ENCODE assay signal across 15 cellular contexts in the genomic region with DNA sequence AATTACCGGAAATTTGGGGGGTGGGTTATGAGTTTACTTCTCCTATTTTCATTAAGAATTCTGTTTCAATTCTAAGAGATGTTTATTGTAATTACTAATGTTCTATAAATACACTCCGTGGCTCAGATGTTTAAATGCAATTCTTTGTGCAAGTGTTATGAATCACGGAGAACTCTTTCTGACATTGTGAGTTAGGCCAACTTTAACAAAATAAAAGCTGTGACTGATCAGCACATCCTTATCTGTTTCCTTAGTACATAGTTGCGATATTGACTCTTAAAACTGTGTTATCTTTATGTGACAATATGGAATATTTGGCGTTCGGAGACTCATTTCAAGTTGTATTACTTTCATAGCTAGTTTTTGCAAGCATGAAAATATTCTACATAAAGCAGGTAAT. TPM values are rescaled to one million over a fixed set of nuclear protein-coding genes. Genes with fewer than 3 reads are reported as not detected.
DNase-seq lines count a peak whose midpoint lies in the region; ATAC-seq and TF ChIP-seq lines count a peak whose summit lies in the region.
"Had no signal": no experiment of that assay in that cellular context is flagged by ENCODE, and none has a peak within 500 bp of the region (broad histone marks: within the 10 kb centered on the region; RNA-seq: fewer than 3 reads in every experiment).

No MANE protein-coding gene starts in this region.

- H3K9ac ChIP-seq in SK-N-SH = no peak overlapping the region

- no peaks in the 10 kb centered on the region for H3K79me2 ChIP-seq in SK-N-SH (ENCODE audit: insufficient read depth)
- no peaks in the 10 kb centered on the region for H3K79me2 ChIP-seq in OCI-LY7 (ENCODE audit: insufficient read depth, low read depth, low read length)

- H3K4me2 ChIP-seq in SK-N-SH (peak overlapping the region; percentile 58), OCI-LY7 (ENCODE audit: low read length) (no peak overlapping the region)

- WGBS in SK-N-SH (ENCODE audit: low lambda C conversion rate) = under 1% methylated on average over 6 of the region's 6 CpGs

- peaks cover 7% of the 10 kb centered on the region for H3K4me1 Mint-ChIP-seq in endothelial cell (ENCODE audit: unreplicated experiment)
- peaks cover 31% of the 10 kb centered on the region for H3K4me1 Mint-ChIP-seq in mesothelial cell of epicardium
- H3K4me1 Mint-ChIP-seq: stimulated activated naive B cell treated with anti-CD40 and anti-IgM and Interleukin-4, amounts not matched to agents 10 μg/mL and 1 μg/mL and 100 μg/mL, for 72 hours had no signal

- no TSS peak for BruUV-seq in OCI-LY7 (replicated peaks; lab: Mats Ljungman, UMichigan)

- H3K4me1 ChIP-seq in SK-N-SH (ENCODE audit: control insufficient read depth in 1 of 2, insufficient read depth in 2 of 2, low read depth in 1 of 2, low read length in 1 of 2) (no peaks in the 10 kb centered on the region), tibial artery (peaks cover 0 to 4% (median 2%) of the 10 kb centered on the region in 4 donors), OCI-LY7 (ENCODE audit: insufficient read depth, low read length, poor library complexity, severe bottlenecking) (no peaks in the 10 kb centered on the region)

- CTCF ChIA-PET in SK-N-SH (lab: Yijun Ruan, JAX) (no interaction called here), OCI-LY7 (lab: Charles Lee; ENCODE audit: unreplicated experiment) (no interaction called here)

- H3K4me3 Mint-ChIP-seq in endothelial cell (ENCODE audit: unreplicated experiment) = peak overlapping the region; percentile 96
- peak overlapping the region; percentile 66 for H3K4me3 Mint-ChIP-seq in mesothelial cell of epicardium
- H3K4me3 Mint-ChIP-seq: stimulated activated naive B cell treated with anti-CD40 and anti-IgM and Interleukin-4, amounts not matched to agents 10 μg/mL and 1 μg/mL and 100 μg/mL, for 72 hours had no signal

- intact Hi-C loops in tibial artery (cut with DNase I; ENCODE audit: low total_unique reads) = no loop called here
- intact Hi-C loops in OCI-LY7 (cut with micrococcal nuclease; ENCODE audit: unreplicated experiment) = no loop called here

- no peak for TF ChIP-seq CTCF in SK-N-SH (IDR thresholded peaks at IDR 0.05)
- no peak for TF ChIP-seq CTCF in endothelial cell (IDR thresholded peaks at IDR 0.05; ENCODE audit: unreplicated experiment)
- TF ChIP-seq CTCF in mesothelial cell of epicardium (IDR thresholded peaks at IDR 0.05; ENCODE audit: unreplicated experiment) = no peak
- no peak for TF ChIP-seq CTCF in tibial artery (IDR thresholded peaks at IDR 0.05)
- TF ChIP-seq CTCF in OCI-LY7 (conservative IDR thresholded peaks at IDR 0.05; ENCODE audit: low read length) = no peak

- POLR2A ChIA-PET in SK-N-SH (lab: Yijun Ruan, JAX) = no interaction called here
- POLR2A ChIA-PET in OCI-LY7 (lab: Charles Lee) = no interaction called here

- no peaks in the 10 kb centered on the region for H3K9me3 Mint-ChIP-seq in endothelial cell (ENCODE audit: unreplicated experiment)
- no peaks in the 10 kb centered on the region for H3K9me3 Mint-ChIP-seq in mesothelial cell of epicardium
- H3K9me3 Mint-ChIP-seq: activated naive CD4-positive, alpha-beta T cell treated with anti-CD3 and anti-CD28 coated beads, Interleukin-2, amount 50 U/mL, for 72 hours; stimulated activated naive B cell treated with anti-CD40 and anti-IgM and Interleukin-4, amounts not matched to agents 10 μg/mL and 1 μg/mL and 100 μg/mL, for 72 hours had no signal

- H2AFZ ChIP-seq in SK-N-SH (ENCODE audit: low read depth) (no peak overlapping the region; the same call in 1 of the 2 replicates), OCI-LY7 (ENCODE audit: low read length) (no peak overlapping the region)

- H3K36me3 ChIP-seq in SK-N-SH (replicated peaks in 1 of 2; ENCODE audit: control insufficient read depth in 1 of 2, insufficient read depth in 2 of 2, low read length in 1 of 2) (no peaks in the 10 kb centered on the region), tibial artery (no peaks in the 10 kb centered on the region), OCI-LY7 (ENCODE audit: insufficient read depth, low read length) (no peaks in the 10 kb centered on the region)

- ATAC-seq in SK-N-SH treated with all-trans-retinoic acid at 6 μM for 48 hours (no peak), GM19035 (IDR thresholded peaks at IDR 0.05; ENCODE audit: unreplicated experiment) (no peak)
- ATAC-seq: activated naive CD4-positive, alpha-beta T cell treated with anti-CD3 and anti-CD28 coated beads, Interleukin-2, amount 50 U/mL, for 72 hours; stimulated activated naive B cell treated with anti-CD40 and anti-IgM and Interleukin-4, amounts not matched to agents 10 μg/mL and 1 μg/mL and 100 μg/mL, for 72 hours had no signal

- H3K9me3 ChIP-seq in SK-N-SH = no peaks in the 10 kb centered on the region
- H3K9me3 ChIP-seq in tibial artery = no peaks in the 10 kb centered on the region
- no peaks in the 10 kb centered on the region for H3K9me3 ChIP-seq in OCI-LY7 (ENCODE audit: low read length)

- peaks cover 2% of the 10 kb centered on the region; the same call in 1 of the 2 replicates for H3K9me2 ChIP-seq in SK-N-SH
- H3K9me2 ChIP-seq in OCI-LY7 (ENCODE audit: insufficient read depth, low read length) = no peaks in the 10 kb centered on the region

- peak overlapping the region in 1 of 2 experiments; percentile 34; a peak in 2 of 4 replicates for H3K4me3 ChIP-seq in SK-N-SH (ENCODE audit: low read depth in 2 of 2, low read length in 1 of 2)
- H3K4me3 ChIP-seq in tibial artery = peak overlapping the region; percentile 41 to 42
- no peak overlapping the region for H3K4me3 ChIP-seq in OCI-LY7 (ENCODE audit: low read depth, low read length, poor library complexity, severe bottlenecking)
- H3K4me3 ChIP-seq: lung had no signal

- TF ChIP-seq EP300 in SK-N-SH (IDR thresholded peaks at IDR 0.05; ENCODE audit: borderline replicate concordance in 1 of 2, low read depth in 1 of 2, low read length in 1 of 2) = no peak

- H3K27ac Mint-ChIP-seq in endothelial cell (ENCODE audit: unreplicated experiment) (peak overlapping the region; percentile 98), mesothelial cell of epicardium (no peak overlapping the region)
- H3K27ac Mint-ChIP-seq: activated naive CD4-positive, alpha-beta T cell treated with anti-CD3 and anti-CD28 coated beads, Interleukin-2, amount 50 U/mL, for 72 hours; stimulated activated naive B cell treated with anti-CD40 and anti-IgM and Interleukin-4, amounts not matched to agents 10 μg/mL and 1 μg/mL and 100 μg/mL, for 72 hours had no signal

- H3K36me3 Mint-ChIP-seq in endothelial cell (ENCODE audit: low read depth, unreplicated experiment) = no peaks in the 10 kb centered on the region
- H3K36me3 Mint-ChIP-seq in mesothelial cell of epicardium = no peaks in the 10 kb centered on the region
- H3K36me3 Mint-ChIP-seq: activated naive CD4-positive, alpha-beta T cell treated with anti-CD3 and anti-CD28 coated beads, Interleukin-2, amount 50 U/mL, for 72 hours; stimulated activated naive B cell treated with anti-CD40 and anti-IgM and Interleukin-4, amounts not matched to agents 10 μg/mL and 1 μg/mL and 100 μg/mL, for 72 hours had no signal

- H3F3A ChIP-seq in SK-N-SH (replicated peaks; ENCODE audit: insufficient read depth) = no peaks in the 10 kb centered on the region

- H4K20me1 ChIP-seq in SK-N-SH (ENCODE audit: insufficient read depth) (no peaks in the 10 kb centered on the region), OCI-LY7 (ENCODE audit: insufficient read depth, low read length) (no peaks in the 10 kb centered on the region)

- DNase-seq in SK-N-SH = no peak
- no peak for DNase-seq in endothelial cell (ENCODE audit: low spot score)
- no peak for DNase-seq in mesothelial cell of epicardium (ENCODE audit: low spot score in 2 of 2, unreplicated experiment in 2 of 2)
- DNase-seq in tibial artery = no peak
- no peak for DNase-seq in OCI-LY7 (ENCODE audit: low spot score)
- no peak for DNase-seq in Ammon's horn (ENCODE audit: low spot score)
- DNase-seq: activated CD4-positive, alpha-beta T cell treated with anti-CD3 and anti-CD28 coated beads, Interleukin-2, amount 50 U/mL, for 4 hours; DMS153; NCI-H226; stimulated activated naive B cell treated with anti-CD40 and anti-IgM and Interleukin-4, amounts not matched to agents 10 μg/mL and 1 μg/mL and 100 μg/mL, for 72 hours had no signal

- no peaks in the 10 kb centered on the region for H3K27me3 Mint-ChIP-seq in endothelial cell (ENCODE audit: unreplicated experiment)
- peaks cover 5% of the 10 kb centered on the region for H3K27me3 Mint-ChIP-seq in mesothelial cell of epicardium (ENCODE audit: low read depth)
- H3K27me3 Mint-ChIP-seq: stimulated activated naive B cell treated with anti-CD40 and anti-IgM and Interleukin-4, amounts not matched to agents 10 μg/mL and 1 μg/mL and 100 μg/mL, for 72 hours had no signal

- H3K27me3 ChIP-seq in SK-N-SH (ENCODE audit: insufficient read depth) (no peaks in the 10 kb centered on the region), tibial artery (no peaks in the 10 kb centered on the region)

- H3K27ac ChIP-seq in SK-N-SH (ENCODE audit: low read depth in 2 of 2, low read length in 1 of 2) (no peak overlapping the region), tibial artery (no peak overlapping the region), OCI-LY7 (ENCODE audit: low read depth, low read length, poor library complexity, severe bottlenecking) (no peak overlapping the region)
- H3K27ac ChIP-seq: 22Rv1 had no signal

- TF ChIP-seq RAD21 in SK-N-SH (IDR thresholded peaks at IDR 0.05; ENCODE audit: low read length) = no peak

TF ChIP-seq in SK-N-SH, 30 proteins besides CTCF, POLR2A, EP300 and RAD21 (continues in another document):
- TF ChIP-seq RCOR1 (IDR thresholded peaks at IDR 0.05; ENCODE audit: low read length) (no peak), NFIC (IDR thresholded peaks at IDR 0.05; ENCODE audit: borderline replicate concordance) (no peak)

TF ChIP-seq in SK-N-SH treated with all-trans-retinoic acid at 6 μM for 48 hours, 23 proteins besides CTCF, POLR2A, EP300 and RAD21 (continues in another document):
- TF ChIP-seq CSDC2 (CRISPR knock-in tag; IDR thresholded peaks at IDR 0.05) (no peak), PPARA (CRISPR knock-in tag; IDR thresholded peaks at IDR 0.05; ENCODE audit: borderline replicate concordance) (no peak), ZFP3 (CRISPR knock-in tag; IDR thresholded peaks at IDR 0.05) (no peak)

RNA-seq across cellular contexts. Expression of gene KLHL4, which starts 0.9 kb away (rescaled TPM):
- polyA plus RNA-seq in SK-N-SH (2012; rRNA removed) = 0.18 and 0.24 TPM in 2 replicates
- polyA plus RNA-seq in SK-N-SH (2012; cell fraction: cytosol; rRNA removed) = 0.32 and 0.33 TPM in 2 replicates
- polyA plus RNA-seq in SK-N-SH (2012; cell fraction: nucleus; rRNA removed) = 0.02 and 0.07 TPM in 2 replicates
- 80.9 TPM for total RNA-seq in endothelial cell (ENCODE audit: unreplicated experiment)
- total RNA-seq in mesothelial cell of epicardium = 4.9 to 5.2 TPM (median 5.0 TPM) in 3 replicates
- total RNA-seq in OCI-LY7 (2014; rRNA removed; shearing (Covaris generic)) = not detected in 2 replicates
- not detected in 2 replicates for total RNA-seq in OCI-LY7 (2022)
- total RNA-seq: activated naive CD4-positive, alpha-beta T cell treated with anti-CD3 and anti-CD28 coated beads, Interleukin-2, amount 50 U/mL, for 72 hours had no signal

Comparison
In these comparisons a context has a peak if more than half of its experiments do, and no peak if none do; other contexts are left out.
1. RNA of gene KLHL4, which starts 0.9 kb away (total RNA-seq): 80.9 TPM in endothelial cell (single experiment); 4.9 to 5.2 TPM in mesothelial cell of epicardium and not detected in OCI-LY7; every median in the first group is over 10 times any median in the second.